Comparison of ENCODE assay signal across 1 cellular context in genomic region chr7:38178695-38179344, GRCh38.
A peak's percentile ranks its signal among the peaks of the same experiment; 100 is the strongest.
TF ChIP-seq lines count a peak whose summit lies in the region.

No MANE protein-coding gene starts in this region.

TF ChIP-seq in GM12878, 131 proteins besides CTCF, POLR2A, EP300 and RAD21 (continued from another document):
- TF ChIP-seq CUX1 (IDR thresholded peaks at IDR 0.05; ENCODE audit: insufficient replicate concordance, low read depth, low read length) = no peak
- TF ChIP-seq CHD4 (IDR thresholded peaks at IDR 0.05) = no peak
- no peak for TF ChIP-seq IRF5 (IDR thresholded peaks at IDR 0.05; ENCODE audit: borderline replicate concordance)
- TF ChIP-seq ETV6 (conservative IDR thresholded peaks at IDR 0.05 in 1 of 2, IDR thresholded peaks at IDR 0.05 in 1 of 2; ENCODE audit: borderline replicate concordance in 1 of 2, low read depth in 1 of 2) = no peak
- TF ChIP-seq RELB (IDR thresholded peaks at IDR 0.05; ENCODE audit: low read depth) = no peak
- TF ChIP-seq POLR2AphosphoS5 (IDR thresholded peaks at IDR 0.05; ENCODE audit: low read length) = 0 out of 2 replicates have a peak, but pooled peaks have one; percentile 3
- TF ChIP-seq RELA (IDR thresholded peaks at IDR 0.05; ENCODE audit: borderline replicate concordance, partially characterized antibody) = no peak
- no peak for TF ChIP-seq SP1 (IDR thresholded peaks at IDR 0.05; ENCODE audit: low read depth, low read length)
- TF ChIP-seq DPF2 (IDR thresholded peaks at IDR 0.05) = no peak
- TF ChIP-seq SPI1 (IDR thresholded peaks at IDR 0.05; ENCODE audit: borderline replicate concordance, insufficient read depth, low read depth, low read length) = no peak
- TF ChIP-seq, protein P1, sequence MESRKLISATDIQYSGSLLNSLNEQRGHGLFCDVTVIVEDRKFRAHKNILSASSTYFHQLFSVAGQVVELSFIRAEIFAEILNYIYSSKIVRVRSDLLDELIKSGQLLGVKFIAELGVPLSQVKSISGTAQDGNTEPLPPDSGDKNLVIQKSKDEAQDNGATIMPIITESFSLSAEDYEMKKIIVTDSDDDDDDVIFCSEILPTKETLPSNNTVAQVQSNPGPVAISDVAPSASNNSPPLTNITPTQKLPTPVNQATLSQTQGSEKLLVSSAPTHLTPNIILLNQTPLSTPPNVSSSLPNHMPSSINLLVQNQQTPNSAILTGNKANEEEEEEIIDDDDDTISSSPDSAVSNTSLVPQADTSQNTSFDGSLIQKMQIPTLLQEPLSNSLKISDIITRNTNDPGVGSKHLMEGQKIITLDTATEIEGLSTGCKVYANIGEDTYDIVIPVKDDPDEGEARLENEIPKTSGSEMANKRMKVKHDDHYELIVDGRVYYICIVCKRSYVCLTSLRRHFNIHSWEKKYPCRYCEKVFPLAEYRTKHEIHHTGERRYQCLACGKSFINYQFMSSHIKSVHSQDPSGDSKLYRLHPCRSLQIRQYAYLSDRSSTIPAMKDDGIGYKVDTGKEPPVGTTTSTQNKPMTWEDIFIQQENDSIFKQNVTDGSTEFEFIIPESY (IDR thresholded peaks at IDR 0.05) = no peak
- 0 out of 2 replicates have a peak, but pooled peaks have one; percentile 19 for TF ChIP-seq NBN (IDR thresholded peaks at IDR 0.05)
- no peak for TF ChIP-seq FOS (IDR thresholded peaks at IDR 0.05; ENCODE audit: borderline replicate concordance, extremely low read depth, insufficient read length)
- TF ChIP-seq MTA3 (IDR thresholded peaks at IDR 0.05; ENCODE audit: borderline replicate concordance, low read length) = no peak
- TF ChIP-seq RB1 (IDR thresholded peaks at IDR 0.05; ENCODE audit: borderline replicate concordance) = no peak
- TF ChIP-seq RUNX3 (IDR thresholded peaks at IDR 0.05; ENCODE audit: low read length) = peak; percentile 63
- no peak for TF ChIP-seq CREM (IDR thresholded peaks at IDR 0.05; ENCODE audit: low read depth)
- no peak; the same call in 1 of the 2 replicates for TF ChIP-seq SIN3A (IDR thresholded peaks at IDR 0.05; ENCODE audit: low read depth, low read length)
- TF ChIP-seq, protein P2, sequence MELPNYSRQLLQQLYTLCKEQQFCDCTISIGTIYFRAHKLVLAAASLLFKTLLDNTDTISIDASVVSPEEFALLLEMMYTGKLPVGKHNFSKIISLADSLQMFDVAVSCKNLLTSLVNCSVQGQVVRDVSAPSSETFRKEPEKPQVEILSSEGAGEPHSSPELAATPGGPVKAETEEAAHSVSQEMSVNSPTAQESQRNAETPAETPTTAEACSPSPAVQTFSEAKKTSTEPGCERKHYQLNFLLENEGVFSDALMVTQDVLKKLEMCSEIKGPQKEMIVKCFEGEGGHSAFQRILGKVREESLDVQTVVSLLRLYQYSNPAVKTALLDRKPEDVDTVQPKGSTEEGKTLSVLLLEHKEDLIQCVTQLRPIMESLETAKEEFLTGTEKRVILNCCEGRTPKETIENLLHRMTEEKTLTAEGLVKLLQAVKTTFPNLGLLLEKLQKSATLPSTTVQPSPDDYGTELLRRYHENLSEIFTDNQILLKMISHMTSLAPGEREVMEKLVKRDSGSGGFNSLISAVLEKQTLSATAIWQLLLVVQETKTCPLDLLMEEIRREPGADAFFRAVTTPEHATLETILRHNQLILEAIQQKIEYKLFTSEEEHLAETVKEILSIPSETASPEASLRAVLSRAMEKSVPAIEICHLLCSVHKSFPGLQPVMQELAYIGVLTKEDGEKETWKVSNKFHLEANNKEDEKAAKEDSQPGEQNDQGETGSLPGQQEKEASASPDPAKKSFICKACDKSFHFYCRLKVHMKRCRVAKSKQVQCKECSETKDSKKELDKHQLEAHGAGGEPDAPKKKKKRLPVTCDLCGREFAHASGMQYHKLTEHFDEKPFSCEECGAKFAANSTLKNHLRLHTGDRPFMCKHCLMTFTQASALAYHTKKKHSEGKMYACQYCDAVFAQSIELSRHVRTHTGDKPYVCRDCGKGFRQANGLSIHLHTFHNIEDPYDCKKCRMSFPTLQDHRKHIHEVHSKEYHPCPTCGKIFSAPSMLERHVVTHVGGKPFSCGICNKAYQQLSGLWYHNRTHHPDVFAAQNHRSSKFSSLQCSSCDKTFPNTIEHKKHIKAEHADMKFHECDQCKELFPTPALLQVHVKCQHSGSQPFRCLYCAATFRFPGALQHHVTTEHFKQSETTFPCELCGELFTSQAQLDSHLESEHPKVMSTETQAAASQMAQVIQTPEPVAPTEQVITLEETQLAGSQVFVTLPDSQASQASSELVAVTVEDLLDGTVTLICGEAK (IDR thresholded peaks at IDR 0.05; ENCODE audit: borderline replicate concordance) = no peak
- TF ChIP-seq HDGF (IDR thresholded peaks at IDR 0.05) = 0 out of 2 replicates have a peak, but pooled peaks have one; percentile 29
- 0 out of 2 replicates have a peak, but pooled peaks have one; percentile 50 for TF ChIP-seq YY1 (IDR thresholded peaks at IDR 0.05; ENCODE audit: low read depth, low read length)
- TF ChIP-seq, protein P3, sequence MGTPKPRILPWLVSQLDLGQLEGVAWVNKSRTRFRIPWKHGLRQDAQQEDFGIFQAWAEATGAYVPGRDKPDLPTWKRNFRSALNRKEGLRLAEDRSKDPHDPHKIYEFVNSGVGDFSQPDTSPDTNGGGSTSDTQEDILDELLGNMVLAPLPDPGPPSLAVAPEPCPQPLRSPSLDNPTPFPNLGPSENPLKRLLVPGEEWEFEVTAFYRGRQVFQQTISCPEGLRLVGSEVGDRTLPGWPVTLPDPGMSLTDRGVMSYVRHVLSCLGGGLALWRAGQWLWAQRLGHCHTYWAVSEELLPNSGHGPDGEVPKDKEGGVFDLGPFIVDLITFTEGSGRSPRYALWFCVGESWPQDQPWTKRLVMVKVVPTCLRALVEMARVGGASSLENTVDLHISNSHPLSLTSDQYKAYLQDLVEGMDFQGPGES (IDR thresholded peaks at IDR 0.05) = no peak
- TF ChIP-seq SMAD1 (IDR thresholded peaks at IDR 0.05; ENCODE audit: low read depth, partially characterized antibody) = no peak
- no peak for TF ChIP-seq ZNF217 (IDR thresholded peaks at IDR 0.05)
- TF ChIP-seq, protein P4, sequence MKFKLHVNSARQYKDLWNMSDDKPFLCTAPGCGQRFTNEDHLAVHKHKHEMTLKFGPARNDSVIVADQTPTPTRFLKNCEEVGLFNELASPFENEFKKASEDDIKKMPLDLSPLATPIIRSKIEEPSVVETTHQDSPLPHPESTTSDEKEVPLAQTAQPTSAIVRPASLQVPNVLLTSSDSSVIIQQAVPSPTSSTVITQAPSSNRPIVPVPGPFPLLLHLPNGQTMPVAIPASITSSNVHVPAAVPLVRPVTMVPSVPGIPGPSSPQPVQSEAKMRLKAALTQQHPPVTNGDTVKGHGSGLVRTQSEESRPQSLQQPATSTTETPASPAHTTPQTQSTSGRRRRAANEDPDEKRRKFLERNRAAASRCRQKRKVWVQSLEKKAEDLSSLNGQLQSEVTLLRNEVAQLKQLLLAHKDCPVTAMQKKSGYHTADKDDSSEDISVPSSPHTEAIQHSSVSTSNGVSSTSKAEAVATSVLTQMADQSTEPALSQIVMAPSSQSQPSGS (IDR thresholded peaks at IDR 0.05; ENCODE audit: low read length) = no peak; the same call in 1 of the 2 replicates
- peak; percentile 13; the same call in 1 of the 2 replicates for TF ChIP-seq CHD1 (IDR thresholded peaks at IDR 0.05; ENCODE audit: low read depth, low read length)
- peak; percentile 93 for TF ChIP-seq ZNF384 (IDR thresholded peaks at IDR 0.05; ENCODE audit: borderline replicate concordance, low read depth, low read length)
- TF ChIP-seq SIX5 (IDR thresholded peaks at IDR 0.05; ENCODE audit: low read depth, low read length, severe bottlenecking) = no peak
- no peak for TF ChIP-seq WRNIP1 (IDR thresholded peaks at IDR 0.05; ENCODE audit: borderline replicate concordance, low read depth, low read length)
- TF ChIP-seq ATF7 (IDR thresholded peaks at IDR 0.05; ENCODE audit: low read depth) = peak; percentile 40; the same call in 1 of the 2 replicates
- no peak for TF ChIP-seq SREBF2 (IDR thresholded peaks at IDR 0.05; ENCODE audit: low read length)
- TF ChIP-seq NRF1 (conservative IDR thresholded peaks at IDR 0.05; ENCODE audit: low read depth, low read length) = no peak
